In the genomic region with DNA sequence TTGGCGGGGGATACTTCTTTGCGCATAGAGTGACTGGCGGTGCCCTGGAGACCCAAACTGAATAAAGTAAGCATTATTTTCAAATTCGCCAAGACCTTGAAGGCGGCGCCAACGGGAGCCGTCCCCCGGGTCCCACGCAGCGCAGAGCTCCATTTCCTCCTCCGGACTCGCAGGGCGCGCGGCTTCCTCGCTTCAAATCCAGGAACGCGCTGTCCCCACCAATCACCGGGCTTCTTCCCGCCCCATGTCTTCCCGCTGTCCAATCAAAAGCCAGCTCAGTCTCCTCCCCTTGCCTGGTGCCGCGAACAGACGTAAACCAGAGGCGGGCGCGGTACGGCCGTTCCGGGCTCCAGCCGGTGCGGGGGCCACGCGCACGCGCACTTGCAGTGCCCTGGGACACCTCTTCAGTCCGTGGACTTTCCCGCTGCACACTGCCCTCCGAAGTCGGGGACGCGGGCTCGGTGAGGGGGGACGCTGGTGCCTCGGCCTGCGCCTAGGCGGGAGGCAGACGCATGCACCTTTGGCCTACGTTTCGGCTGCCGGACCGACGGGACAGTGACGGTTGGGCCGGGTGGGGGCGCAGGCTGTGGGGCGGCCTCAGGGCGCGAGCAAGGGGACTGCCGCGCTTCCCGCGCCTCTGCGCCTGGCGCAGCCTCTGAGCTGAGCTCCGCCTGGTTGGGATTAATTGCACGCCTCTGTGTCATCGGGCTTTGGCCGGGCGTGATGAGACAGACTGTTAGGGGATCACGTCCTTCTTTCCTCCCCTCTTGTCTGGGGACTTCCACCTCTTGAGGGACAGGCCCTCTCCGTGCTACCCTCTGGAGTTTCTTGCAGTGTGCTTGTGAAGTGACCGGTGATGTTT, we compare ENCODE assay signal across 8 cellular contexts. TPM values are rescaled to one million over a fixed set of nuclear protein-coding genes. Genes with fewer than 3 reads are reported as not detected.
DNase-seq lines count a peak whose midpoint lies in the region; ATAC-seq and TF ChIP-seq lines count a peak whose summit lies in the region.

CEP192 (plus strand) TSS at position 386 of the 862 bp plus-strand sequence. CDS start 8,063 bp downstream, outside the sequence.

- peaks cover 0 to 1% (median 0%) of the 10 kb centered on the region in 7 donors for H3K9me3 Mint-ChIP-seq in CD4-positive, CD25-positive, alpha-beta regulatory T cell
- H3K9me3 Mint-ChIP-seq in activated CD4-positive, alpha-beta memory T cell treated with anti-CD3 and anti-CD28 coated beads for 36 hours: no peaks in the 10 kb centered on the region

- peak; percentile 91 for TF ChIP-seq POLR2A in right lobe of liver (IDR thresholded peaks at IDR 0.05)

- peaks cover 2% of the 10 kb centered on the region for H3K36me3 ChIP-seq in CD4-positive, CD25-positive, alpha-beta regulatory T cell (ENCODE audit: control insufficient read depth, insufficient read depth, low read length)
- H3K36me3 ChIP-seq in right lobe of liver: peaks cover 0 to 6% (median 0%) of the 10 kb centered on the region in 4 donors

- H3K36me3 Mint-ChIP-seq in CD4-positive, CD25-positive, alpha-beta regulatory T cell: no peaks in the 10 kb centered on the region
- H3K36me3 Mint-ChIP-seq in activated CD4-positive, alpha-beta memory T cell treated with anti-CD3 and anti-CD28 coated beads for 36 hours: peaks cover 16% of the 10 kb centered on the region

- POLR2A ChIA-PET in activated CD4-positive, alpha-beta memory T cell treated with anti-CD3 and anti-CD28 coated beads for 36 hours (lab: Charles Lee): interaction anchor here (0.5 to 1.8 kb wide), 12 partner anchors 9 to 614 kb away, joined by 3 to 17 read pairs (median 4); partner anchors contain the start of genes AFG3L2, CEP76 and SEH1L

- H3K27ac ChIP-seq in CD4-positive, CD25-positive, alpha-beta regulatory T cell (ENCODE audit: insufficient read depth, low read length, poor library complexity, severe bottlenecking): peak within 1 kb of the TSS; percentile 90
- peak within 1 kb of the TSS in 57 of 59 donors; percentile 41 to 94 (median 84) for H3K27ac ChIP-seq in dorsolateral prefrontal cortex
- H3K27ac ChIP-seq in right lobe of liver: peak within 1 kb of the TSS; percentile 79 to 91 (median 81)

- peak within 1 kb of the TSS; percentile 97 for H3K4me3 ChIP-seq in CD4-positive, CD25-positive, alpha-beta regulatory T cell (ENCODE audit: low read depth, low read length)
- H3K4me3 ChIP-seq in dorsolateral prefrontal cortex (peak within 1 kb of the TSS; percentile 75 to 100 (median 92)), right lobe of liver (peak within 1 kb of the TSS; percentile 75 to 84 (median 79))

- CTCF ChIA-PET in activated CD4-positive, alpha-beta memory T cell treated with anti-CD3 and anti-CD28 coated beads for 36 hours (lab: Charles Lee): interaction anchor here (0.6 to 1.6 kb wide), 7 partner anchors 9 to 408 kb away, joined by 3 to 6 read pairs (median 3); no protein-coding TSS in a partner anchor

- ATAC-seq in CD4-positive, CD25-positive, alpha-beta regulatory T cell (ENCODE audit: low read depth in 2 of 2): peak; percentile 98
- ATAC-seq in GM19438 (IDR thresholded peaks at IDR 0.05; ENCODE audit: low read depth, unreplicated experiment) (peak; percentile 89), HG03575 (IDR thresholded peaks at IDR 0.05; ENCODE audit: extremely low read depth, insufficient number of reproducible peaks, low FRiP score, unreplicated experiment) (peak; percentile 69), right lobe of liver (peak; percentile 95 to 98 (median 97))

- WGBS in right lobe of liver (ENCODE audit: insufficient coverage, low coverage, low lambda C conversion rate, missing lambda C conversion rate): 0% methylated on average over 16 of the region's 74 CpGs

- peaks cover 4% of the 10 kb centered on the region for H3K27me3 Mint-ChIP-seq in CD4-positive, CD25-positive, alpha-beta regulatory T cell
- peaks cover 3% of the 10 kb centered on the region for H3K27me3 Mint-ChIP-seq in activated CD4-positive, alpha-beta memory T cell treated with anti-CD3 and anti-CD28 coated beads for 36 hours

- peak in 46 of 56 donors; percentile 5 to 62 (median 38) for TF ChIP-seq CTCF in dorsolateral prefrontal cortex (IDR thresholded peaks at IDR 0.05 in 54 of 56, conservative IDR thresholded peaks at IDR 0.05 in 2 of 56; ENCODE audit: low read depth in 1 of 56, partially characterized antibody in 56 of 56)
- no peak for TF ChIP-seq CTCF in right lobe of liver (IDR thresholded peaks at IDR 0.05)

- H3K27me3 ChIP-seq in CD4-positive, CD25-positive, alpha-beta regulatory T cell (ENCODE audit: control insufficient read depth, insufficient read depth, low read length): no peaks in the 10 kb centered on the region
- H3K27me3 ChIP-seq in dorsolateral prefrontal cortex (no peaks in the 10 kb centered on the region), right lobe of liver (no peaks in the 10 kb centered on the region)

- peak within 1 kb of the TSS; percentile 93 to 97 (median 97) for H3K27ac Mint-ChIP-seq in CD4-positive, CD25-positive, alpha-beta regulatory T cell
- peak within 1 kb of the TSS; percentile 92 for H3K27ac Mint-ChIP-seq in activated CD4-positive, alpha-beta memory T cell treated with anti-CD3 and anti-CD28 coated beads for 36 hours

- H3K4me1 Mint-ChIP-seq in CD4-positive, CD25-positive, alpha-beta regulatory T cell: peaks cover 0 to 19% (median 14%) of the 10 kb centered on the region in 4 donors
- H3K4me1 Mint-ChIP-seq in activated CD4-positive, alpha-beta memory T cell treated with anti-CD3 and anti-CD28 coated beads for 36 hours (ENCODE audit: low read depth): peaks cover 15% of the 10 kb centered on the region

- peak; percentile 95 to 99 (median 98) for DNase-seq in CD4-positive, CD25-positive, alpha-beta regulatory T cell
- DNase-seq in NCI-H82 treated with DMSO at 0.1 percent for 48 hours (lab: John Stamatoyannopoulos, UW; ENCODE audit: unreplicated experiment) (peak; percentile 98), dorsolateral prefrontal cortex (peak; percentile 93 to 99 (median 98)), right lobe of liver (peak; percentile 97 to 99 (median 98))
- DNase-seq in activated CD4-positive, alpha-beta memory T cell treated with anti-CD3 and anti-CD28 coated beads for 36 hours: peak; percentile 99
- DNase-seq in stimulated activated CD4-positive, alpha-beta T cell treated with anti-CD3 and anti-CD28 coated beads, Interleukin-4, amount 100 ng/mL, for 4 hours: peak; percentile 91 to 96

- no peaks in the 10 kb centered on the region for H3K9me3 ChIP-seq in CD4-positive, CD25-positive, alpha-beta regulatory T cell (ENCODE audit: control insufficient read depth in 2 of 2, low read length in 2 of 2)
- no peaks in the 10 kb centered on the region for H3K9me3 ChIP-seq in right lobe of liver

- H3K4me1 ChIP-seq in CD4-positive, CD25-positive, alpha-beta regulatory T cell (ENCODE audit: control insufficient read depth, insufficient read depth, low read length, poor library complexity, severe bottlenecking): peaks cover 28% of the 10 kb centered on the region
- H3K4me1 ChIP-seq in right lobe of liver: peaks cover 0 to 13% (median 3%) of the 10 kb centered on the region in 4 donors

- intact Hi-C loops in activated CD4-positive, alpha-beta memory T cell treated with anti-CD3 and anti-CD28 coated beads for 36 hours (cut with micrococcal nuclease): loop anchor here (1.0 to 10.0 kb wide), 7 partner anchors 44 to 614 kb away; partner anchors contain the start of genes AFG3L2, CEP76 and PSMG2
- intact Hi-C loops in dorsolateral prefrontal cortex (cut with DNase I) (loop anchor here (2.0 to 10.0 kb wide), 4 partner anchors 42 to 641 kb away; partner anchors contain the start of genes SEH1L (in 2 of the 2) and PTPN2 (in 1 of the 2)), right lobe of liver (cut with DNase I) (no loop called here)

- H3K4me3 Mint-ChIP-seq in CD4-positive, CD25-positive, alpha-beta regulatory T cell: peak within 1 kb of the TSS in 3 of 4 donors; percentile 99 to 100 (median 99)
- peak within 1 kb of the TSS; percentile 96 for H3K4me3 Mint-ChIP-seq in activated CD4-positive, alpha-beta memory T cell treated with anti-CD3 and anti-CD28 coated beads for 36 hours

RNA-seq across cellular contexts. Expression of gene CEP192, which starts in this region (rescaled TPM):
- 38.6 TPM for total RNA-seq in CD4-positive, CD25-positive, alpha-beta regulatory T cell
- polyA plus RNA-seq in CD4-positive, CD25-positive, alpha-beta regulatory T cell: 1 to 10 TPM; 5.3 to 7.9 (median 6.8) TPM
- 10 to 100 TPM; 31.0 to 34.0 TPM for total RNA-seq in activated CD4-positive, alpha-beta memory T cell treated with anti-CD3 and anti-CD28 coated beads for 36 hours
- 10 to 100 TPM; 31.3 to 63.5 (median 47.2) TPM for total RNA-seq in dorsolateral prefrontal cortex
- 1 to 10 TPM; 7.5 to 9.1 (median 8.3) TPM for total RNA-seq in right lobe of liver

Comparison
In these comparisons a context has a peak if more than half of its experiments do, and no peak if none do; other contexts are left out.
1. Peak in every context shown above with its lines: DNase-seq, ATAC-seq, H3K4me3 ChIP-seq and H3K27ac ChIP-seq.
2. CTCF ChIP-seq: peak in dorsolateral prefrontal cortex (46 of 56); none in right lobe of liver (0 of 4).
3. intact Hi-C loops: an anchor here in activated CD4-positive, alpha-beta memory T cell treated with anti-CD3 and anti-CD28 coated beads for 36 hours (1.0 to 10.0 kb wide) and dorsolateral prefrontal cortex (2.0 to 10.0 kb wide); none called in right lobe of liver.